Comparison of ENCODE assay signal across 21 cellular contexts in the genomic region with DNA sequence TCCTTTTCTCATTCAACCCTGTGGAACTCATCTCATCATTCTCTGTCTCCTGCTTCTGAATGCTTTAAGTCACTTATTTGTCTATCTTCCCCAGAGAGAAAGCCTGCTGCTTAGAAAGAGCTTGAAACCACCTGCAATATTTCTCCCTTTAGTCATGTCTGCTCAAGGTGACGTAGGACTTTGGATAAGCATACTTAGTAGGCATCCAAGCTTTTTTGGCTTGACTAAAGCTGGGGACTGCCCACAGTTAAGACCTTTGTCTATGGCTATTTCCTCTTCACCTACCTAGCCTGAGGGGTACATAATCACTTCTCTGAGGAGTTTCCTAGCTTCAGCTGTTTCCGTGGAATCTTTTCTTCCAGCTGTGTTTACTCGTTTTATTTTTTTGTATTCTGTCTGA.
DNase-seq lines count a peak whose midpoint lies in the region; ATAC-seq, FAIRE-seq and TF ChIP-seq lines count a peak whose summit lies in the region.
"Had no signal": no experiment of that assay in that cellular context is flagged by ENCODE, and none has a peak within 500 bp of the region (broad histone marks: within the 10 kb centered on the region; RNA-seq: fewer than 3 reads in every experiment).

No MANE protein-coding gene starts in this region.

- H3K27me3 Mint-ChIP-seq in nephron progenitor cell (ENCODE audit: low read depth, poor library complexity): peaks cover 5% of the 10 kb centered on the region
- H3K27me3 Mint-ChIP-seq: CD4-positive, alpha-beta T cell had no signal

- TF ChIP-seq POLR2A in GM12892 (IDR thresholded peaks at IDR 0.05; ENCODE audit: low read depth, low read length): no peak

- TF ChIP-seq CTCF in bronchial epithelial cell (IDR thresholded peaks at IDR 0.05; ENCODE audit: insufficient read depth, low read length, severe bottlenecking): no peak
- no peak for TF ChIP-seq CTCF in nephron progenitor cell (IDR thresholded peaks at IDR 0.05)
- TF ChIP-seq CTCF in foreskin fibroblast (IDR thresholded peaks at IDR 0.05; ENCODE audit: low read depth, low read length): no peak

- DNase-seq in GM12892 (ENCODE audit: insufficient read length): no peak
- DNase-seq in NCI-H69 (lab: John Stamatoyannopoulos, UW): peak; percentile 82
- DNase-seq in bronchial epithelial cell (ENCODE audit: low read depth): peak; percentile 79
- DNase-seq in nephron progenitor cell: no peak
- no peak for DNase-seq in NCI-H2227 (lab: John Stamatoyannopoulos, UW; ENCODE audit: unreplicated experiment)
- no peak for DNase-seq in OCI-M2 (lab: John Stamatoyannopoulos, UW; ENCODE audit: unreplicated experiment)
- DNase-seq in foreskin fibroblast: no peak
- DNase-seq: CD4-positive, alpha-beta T cell; DMS153; EL; KG1; NCI-H1417 treated with DMSO at 0.1 percent for 48 hours; NCI-H2029 treated with DMSO at 0.1 percent for 48 hours; NCI-H510A treated with DMSO at 0.1 percent for 48 hours; NCI-H82; OCI-M1; SW 1271 had no signal

- no peaks in the 10 kb centered on the region for H3K27me3 ChIP-seq in bronchial epithelial cell (ENCODE audit: control insufficient read depth, insufficient read depth, low read length)

- FAIRE-seq in GM12892 (lab: Jason Lieb, UNC) (peak; percentile 56), bronchial epithelial cell (lab: Jason Lieb, UNC) (no peak)
- FAIRE-seq: A204.1, GM12878, GM18507 had no signal

- H3K4me3 ChIP-seq in bronchial epithelial cell (ENCODE audit: low read depth, low read length): no peak overlapping the region
- no peak overlapping the region for H3K4me3 ChIP-seq in foreskin fibroblast (ENCODE audit: low read depth in 1 of 2, low read length in 2 of 2)
- H3K4me3 ChIP-seq: GM12878 had no signal

- H3K4me3 Mint-ChIP-seq in nephron progenitor cell: no peak overlapping the region
- H3K4me3 Mint-ChIP-seq: CD4-positive, alpha-beta T cell had no signal

- peaks cover 16% of the 10 kb centered on the region for H3K4me1 Mint-ChIP-seq in nephron progenitor cell

- H3K27ac Mint-ChIP-seq in nephron progenitor cell: peak overlapping the region; percentile 13
- H3K27ac Mint-ChIP-seq: CD4-positive, alpha-beta T cell had no signal

- H3K36me3 ChIP-seq in bronchial epithelial cell (ENCODE audit: control insufficient read depth, insufficient read depth, low read length): no peaks in the 10 kb centered on the region

- H3K36me3 Mint-ChIP-seq in nephron progenitor cell (ENCODE audit: low read depth): no peaks in the 10 kb centered on the region

- H3K9me3 Mint-ChIP-seq in nephron progenitor cell: peaks cover 5% of the 10 kb centered on the region

- no peak for ATAC-seq in GM21717 (IDR thresholded peaks at IDR 0.05; ENCODE audit: unreplicated experiment)
- ATAC-seq: GM12878 had no signal

Comparison
In these comparisons a context has a peak if more than half of its experiments do, and no peak if none do; other contexts are left out.
1. DNase-seq: peak in NCI-H69 (single experiment) and bronchial epithelial cell (single experiment); none in GM12892 (single experiment), nephron progenitor cell (single experiment), NCI-H2227 (single experiment), OCI-M2 (single experiment) and foreskin fibroblast (0 of 2).